In the genomic region with DNA sequence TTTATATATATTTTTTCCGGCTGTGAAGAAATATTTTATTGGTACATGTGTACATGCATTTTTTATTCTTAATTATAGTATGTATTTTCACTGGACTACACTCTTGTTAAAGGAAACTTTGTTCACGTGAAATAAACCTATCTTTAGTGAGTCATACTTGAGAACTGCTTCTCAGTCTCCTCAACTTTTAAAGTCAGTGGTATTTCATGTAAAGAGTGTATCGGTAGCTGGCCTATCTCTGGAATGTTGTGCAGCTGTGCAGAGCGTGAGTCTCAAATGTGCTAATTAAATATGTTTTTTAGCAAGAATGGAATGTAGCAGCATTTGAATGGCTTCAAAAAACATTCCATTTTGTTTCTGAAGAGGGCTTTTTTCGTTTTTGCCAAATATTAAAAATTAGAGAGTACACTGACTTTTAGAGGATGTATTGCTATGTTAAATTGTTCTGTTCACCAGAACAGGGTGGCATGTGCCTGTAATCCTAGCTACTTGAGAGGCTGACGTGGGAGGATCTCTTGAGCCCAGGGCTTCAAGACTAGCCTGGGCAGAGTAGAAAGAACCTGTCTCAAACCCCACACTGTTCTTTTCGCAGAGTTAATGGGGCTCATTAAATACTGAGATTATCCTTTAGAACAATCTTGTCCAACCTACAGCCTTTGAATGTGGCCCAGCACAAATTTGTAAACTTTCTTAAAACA, we compare ENCODE assay signal across 9 cellular contexts. TPM values are rescaled to one million over a fixed set of nuclear protein-coding genes. Genes with fewer than 3 reads are reported as not detected.
DNase-seq lines count a peak whose midpoint lies in the region; ATAC-seq and TF ChIP-seq lines count a peak whose summit lies in the region.
"Had no signal": no experiment of that assay in that cellular context is flagged by ENCODE, and none has a peak within 500 bp of the region (broad histone marks: within the 10 kb centered on the region; RNA-seq: fewer than 3 reads in every experiment).

No MANE protein-coding gene starts in this region.

- H3K9me3 ChIP-seq in IMR-90 (ENCODE audit: control insufficient read depth, insufficient read depth, low read length) (no peaks in the 10 kb centered on the region), lung (ENCODE audit: control insufficient read depth in 2 of 2, insufficient read depth in 1 of 2, low read length in 1 of 2) (no peaks in the 10 kb centered on the region), upper lobe of left lung (no peaks in the 10 kb centered on the region)
- H3K9me3 ChIP-seq: esophagus squamous epithelium, neutrophil had no signal

- H3K56ac ChIP-seq in IMR-90 (ENCODE audit: extremely low read depth, insufficient read depth, low read length) = no peak overlapping the region

- no peak for TF ChIP-seq RAD21 in IMR-90 (IDR thresholded peaks at IDR 0.05; ENCODE audit: low read length)

- H3K27ac ChIP-seq in IMR-90 (ENCODE audit: insufficient read depth, low read length) (peak overlapping the region; percentile 74; the same call in 1 of the 2 replicates), lung (ENCODE audit: low read depth in 1 of 2, low read length in 1 of 2) (peak overlapping the region in 1 of 2 donors; percentile 84), upper lobe of left lung (peak overlapping the region; percentile 41 to 82 (median 70))
- H3K27ac ChIP-seq: neutrophil had no signal

- ATAC-seq in IMR-90 (ENCODE audit: low read depth) = peak; percentile 89
- peak; percentile 48 for ATAC-seq in lung (ENCODE audit: insufficient read depth, low FRiP score)
- ATAC-seq in upper lobe of left lung (ENCODE audit: low FRiP score in 2 of 2) = peak; percentile 58 to 78
- ATAC-seq in HG02623 (IDR thresholded peaks at IDR 0.05; ENCODE audit: unreplicated experiment) = no peak
- ATAC-seq in GM21619 (IDR thresholded peaks at IDR 0.05; ENCODE audit: unreplicated experiment) = no peak

- H3K14ac ChIP-seq in IMR-90 (replicated peaks; ENCODE audit: low read depth, low read length) = peak overlapping the region; percentile 74; the same call in 1 of the 2 replicates

- in situ Hi-C loops in IMR-90 (cut with MboI; ENCODE audit: low sequenced_read_pairs) = no loop called here

- peak overlapping the region; percentile 39; the same call in 1 of the 2 replicates for H4K91ac ChIP-seq in IMR-90 (ENCODE audit: insufficient read depth, low read depth, low read length)

- no peak for TF ChIP-seq EP300 in upper lobe of left lung (IDR thresholded peaks at IDR 0.05)

- 0 out of 2 replicates have a peak overlapping the region, but pooled peaks have one; percentile 47 for H3K23ac ChIP-seq in IMR-90 (ENCODE audit: low read depth, low read length)

- no peak overlapping the region for H3K9ac ChIP-seq in IMR-90 (ENCODE audit: low read depth, low read length)

- H4K5ac ChIP-seq in IMR-90 (ENCODE audit: low read depth, low read length) = peak overlapping the region; percentile 38; the same call in 1 of the 2 replicates

- H4K20me1 ChIP-seq in IMR-90 (ENCODE audit: insufficient read depth, low read length) = peaks cover 45% of the 10 kb centered on the region

- peak overlapping the region; percentile 60; the same call in 1 of the 2 replicates for H3K4me2 ChIP-seq in IMR-90 (ENCODE audit: low read depth, low read length)

- BruUV-seq in IMR-90 (replicated peaks; lab: Mats Ljungman, UMichigan) = no TSS peak

- no peak for TF ChIP-seq CTCF in IMR-90 (conservative IDR thresholded peaks at IDR 0.05; ENCODE audit: low read depth, low read length)
- TF ChIP-seq CTCF in cardiac fibroblast (IDR thresholded peaks at IDR 0.05; ENCODE audit: low read depth, low read length) = no peak
- TF ChIP-seq CTCF in lung (IDR thresholded peaks at IDR 0.05; ENCODE audit: control extremely low read depth, extremely low read depth) = no peak
- no peak for TF ChIP-seq CTCF in upper lobe of left lung (IDR thresholded peaks at IDR 0.05)

- peaks cover 27 to 57% of the 10 kb centered on the region in 2 experiments for H3K79me1 ChIP-seq in IMR-90 (ENCODE audit: low read depth in 1 of 2, low read length in 2 of 2)

- peaks cover 20% of the 10 kb centered on the region for H3K9me1 ChIP-seq in IMR-90 (ENCODE audit: insufficient read depth, low read length)

- peak overlapping the region; percentile 43; the same call in 1 of the 2 replicates for H2BK20ac ChIP-seq in IMR-90 (ENCODE audit: low read depth, low read length)

- H2BK5ac ChIP-seq in IMR-90 (ENCODE audit: low read depth, low read length, poor library complexity, severe bottlenecking) = peak overlapping the region; percentile 57

- no peak for TF ChIP-seq POLR2A in IMR-90 (IDR thresholded peaks at IDR 0.05; ENCODE audit: low read depth, low read length)
- no peak for TF ChIP-seq POLR2A in upper lobe of left lung (IDR thresholded peaks at IDR 0.05)

- CTCF ChIA-PET in IMR-90 (lab: Yijun Ruan, JAX) = interaction anchor here (1.1 kb wide), 1 partner anchor 11 kb away, joined by 3 read pairs; no protein-coding TSS in a partner anchor

- no peaks in the 10 kb centered on the region for H3K27me3 ChIP-seq in IMR-90 (ENCODE audit: control insufficient read depth, insufficient read depth, low read length)
- no peaks in the 10 kb centered on the region for H3K27me3 ChIP-seq in lung (ENCODE audit: control insufficient read depth, insufficient read depth)
- no peaks in the 10 kb centered on the region for H3K27me3 ChIP-seq in upper lobe of left lung
- H3K27me3 ChIP-seq: esophagus squamous epithelium, neutrophil had no signal

- no peak overlapping the region for H2AK5ac ChIP-seq in IMR-90 (ENCODE audit: low read depth, low read length)

- 30% methylated on average over 2 of the region's 7 CpGs; no CpG with 5 or more reads in 1 of the 2 experiments for WGBS in IMR-90 (ENCODE audit: extremely low coverage in 2 of 2, insufficient read length in 1 of 2), 2 experiments
- WGBS in lung, 2 donors = 49 to 58% methylated on average over 7 of the region's 7 CpGs
- WGBS in upper lobe of left lung, 2 donors = 44 to 51% methylated on average over 7 of the region's 7 CpGs

- intact Hi-C loops in IMR-90 (cut with micrococcal nuclease) = loop anchor here (5.0 kb wide), 1 partner anchor 42 kb away; no protein-coding TSS in a partner anchor

- no peak overlapping the region for H2AK9ac ChIP-seq in IMR-90 (replicated peaks; ENCODE audit: low read depth, low read length, poor library complexity)

- H3K4me3 ChIP-seq in IMR-90 (ENCODE audit: insufficient read depth, low read depth, low read length) (no peak overlapping the region), cardiac fibroblast (replicated peaks in 1 of 2; ENCODE audit: low read depth in 2 of 2, low read length in 2 of 2) (no peak overlapping the region), lung (no peak overlapping the region), upper lobe of left lung (no peak overlapping the region)
- H3K4me3 ChIP-seq: esophagus squamous epithelium had no signal

- H3K4me1 ChIP-seq in IMR-90 (ENCODE audit: control insufficient read depth, insufficient read depth, low read length) (peaks cover 19% of the 10 kb centered on the region), lung (ENCODE audit: control insufficient read depth in 2 of 2, insufficient read depth in 2 of 2, low read length in 2 of 2) (peaks cover 11 to 41% of the 10 kb centered on the region in 2 donors), upper lobe of left lung (peaks cover 45 to 64% (median 49%) of the 10 kb centered on the region in 4 donors)

- 0 out of 4 replicates have a peak overlapping the region, but pooled peaks of 1 of the 2 experiments have one; percentile 36 for H4K8ac ChIP-seq in IMR-90 (ENCODE audit: low read depth in 2 of 2, low read length in 2 of 2)

- no peak overlapping the region; the same call in 2 of the 3 replicates for H2BK15ac ChIP-seq in IMR-90 (ENCODE audit: low read depth, low read length)

- peak overlapping the region; percentile 85; the same call in 1 of the 2 replicates for H2BK120ac ChIP-seq in IMR-90 (ENCODE audit: low read depth, low read length)

- H3K4ac ChIP-seq in IMR-90 (ENCODE audit: low read depth, low read length) = peak overlapping the region; percentile 56; the same call in 1 of the 2 replicates

- POLR2A ChIA-PET in IMR-90 (lab: Charles Lee; ENCODE audit: unreplicated experiment) = no interaction called here

- H3K36me3 ChIP-seq in IMR-90 (ENCODE audit: control insufficient read depth, insufficient read depth, low read length) (no peaks in the 10 kb centered on the region), lung (ENCODE audit: control insufficient read depth in 2 of 2, insufficient read depth in 2 of 2, low read length in 2 of 2) (no peaks in the 10 kb centered on the region), upper lobe of left lung (peaks cover 0 to 4% (median 0%) of the 10 kb centered on the region in 4 donors)
- H3K36me3 ChIP-seq: esophagus squamous epithelium, neutrophil had no signal

- peak overlapping the region; percentile 61; the same call in 1 of the 2 replicates for H3K18ac ChIP-seq in IMR-90 (ENCODE audit: low read depth, low read length)

- peak; percentile 79 for DNase-seq in IMR-90
- peak; percentile 60 to 84 for DNase-seq in cardiac fibroblast (ENCODE audit: low read depth in 2 of 2)
- DNase-seq in lung (ENCODE audit: low spot score) = no peak
- DNase-seq in upper lobe of left lung = peak in 1 of 2 donors; percentile 65
- no peak for DNase-seq in stimulated activated CD4-positive, alpha-beta T cell treated with anti-CD3 and anti-CD28 coated beads, Interleukin-4, amount 100 ng/mL, for 24 hours
- DNase-seq: esophagus squamous epithelium had no signal

- dilution Hi-C loops in IMR-90 (cut with HindIII; ENCODE audit: low sequenced_read_pairs, unreplicated experiment) = no loop called here

- no peak overlapping the region for H2AFZ ChIP-seq in IMR-90 (replicated peaks; ENCODE audit: low read length, poor library complexity)

TF ChIP-seq in IMR-90, 13 proteins besides CTCF, POLR2A, EP300 and RAD21:
- peak; percentile 68; the same call in 1 of the 2 replicates for TF ChIP-seq BHLHE40 (IDR thresholded peaks at IDR 0.05; ENCODE audit: low read depth, low read length)
- TF ChIP-seq NFE2L2 (IDR thresholded peaks at IDR 0.05; ENCODE audit: low read depth, low read length) = no peak
- TF ChIP-seq RFX5 (IDR thresholded peaks at IDR 0.05; ENCODE audit: low read depth, low read length) = no peak
- no peak for TF ChIP-seq CHD1 (IDR thresholded peaks at IDR 0.05; ENCODE audit: low read depth, low read length)
- no peak for TF ChIP-seq SMC3 (IDR thresholded peaks at IDR 0.05; ENCODE audit: low read depth, low read length)
- TF ChIP-seq FOS (IDR thresholded peaks at IDR 0.05; ENCODE audit: low read depth, low read length) = peak; percentile 20; the same call in 1 of the 2 replicates
- TF ChIP-seq RCOR1 (IDR thresholded peaks at IDR 0.05; ENCODE audit: insufficient replicate concordance, low read length) = no peak

RNA-seq across cellular contexts. Expression of a gene that starts 14.3 kb away (rescaled TPM):
- total RNA-seq in IMR-90 (2012; rRNA removed) (230 and 241 TPM in 2 replicates), lung (100 to 1,000 TPM; 431 to 715 TPM), upper lobe of left lung (100 to 1,000 TPM; 449 to 911 (median 654) TPM)
- polyA plus RNA-seq in IMR-90 (2012; rRNA removed) (46.0 and 49.1 TPM in 2 replicates), lung (100 to 1,000 TPM in 1 of 2 donors, 10 to 100 TPM in 1; 89.4 to 120 TPM)
- 12.4 and 14.0 TPM in 2 replicates for polyA plus RNA-seq in IMR-90 (2012; cell fraction: cytosol; rRNA removed)
- polyA plus RNA-seq in IMR-90 (2012; cell fraction: nucleus; rRNA removed; ENCODE audit: low replicate concordance) = 94.7 and 199 TPM in 2 replicates

Comparison
In these comparisons a context has a peak if more than half of its experiments do, and no peak if none do; other contexts are left out.
1. ATAC-seq: peak in IMR-90 (single experiment), lung (single experiment) and upper lobe of left lung (2 of 2); none in HG02623 (single experiment) and GM21619 (single experiment).
2. DNase-seq: peak in IMR-90 (single experiment) and cardiac fibroblast (2 of 2); none in lung (single experiment) and stimulated activated CD4-positive, alpha-beta T cell treated with anti-CD3 and anti-CD28 coated beads, Interleukin-4, amount 100 ng/mL, for 24 hours (single experiment).